Comparison of ENCODE assay signal across 10 cellular contexts in the genomic region with DNA sequence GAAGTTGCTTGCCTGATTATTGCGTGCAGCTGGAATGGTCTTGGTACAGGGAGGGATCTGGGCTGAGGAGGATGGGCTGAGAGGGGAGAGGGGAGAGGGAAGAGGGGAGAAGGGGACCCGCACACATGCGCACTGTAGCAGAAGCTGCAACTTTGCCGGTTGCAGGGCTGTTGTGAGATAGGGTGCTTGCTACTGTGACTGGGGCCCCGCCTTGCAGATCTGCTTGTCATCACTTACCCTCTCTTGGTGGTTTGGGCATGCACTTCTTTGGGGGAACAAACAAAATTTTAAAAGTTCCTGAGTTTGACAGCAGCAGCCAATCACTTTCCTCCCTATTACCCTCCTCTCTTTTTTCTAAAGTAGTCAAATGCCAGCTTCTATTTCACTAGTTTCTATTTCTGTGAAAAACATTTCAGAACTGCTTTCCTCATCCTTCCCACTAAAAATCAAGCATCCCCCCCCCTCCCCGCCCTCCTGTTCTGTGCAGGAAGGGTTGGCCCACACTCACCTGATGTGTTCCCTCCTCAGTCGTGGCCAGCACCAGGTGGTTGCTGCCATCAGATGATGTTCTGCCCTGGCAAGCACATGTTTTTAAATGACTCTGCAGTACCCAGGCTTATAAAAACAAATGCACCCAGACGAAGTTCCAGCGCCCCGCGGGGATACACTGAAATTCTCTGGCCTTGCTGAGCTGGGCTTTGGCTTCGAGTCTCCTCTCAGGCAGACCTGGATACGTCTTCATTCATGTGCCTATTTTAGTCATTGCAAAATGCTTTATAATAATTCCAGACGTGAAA.
DNase-seq lines count a peak whose midpoint lies in the region; TF ChIP-seq lines count a peak whose summit lies in the region.
"Had no signal": no experiment of that assay in that cellular context is flagged by ENCODE, and none has a peak within 500 bp of the region (broad histone marks: within the 10 kb centered on the region; RNA-seq: fewer than 3 reads in every experiment).

No MANE protein-coding gene starts in this region.

- no peaks in the 10 kb centered on the region for H3K27me3 ChIP-seq in fibroblast of lung (ENCODE audit: control insufficient read depth, insufficient read depth, low read length)
- no peaks in the 10 kb centered on the region for H3K27me3 ChIP-seq in thyroid gland

- peak overlapping the region; percentile 29 for H2AFZ ChIP-seq in fibroblast of lung (ENCODE audit: low read length)

- no peak overlapping the region for H3K4me3 ChIP-seq in fibroblast of lung (replicated peaks in 1 of 4; ENCODE audit: control extremely low read depth in 1 of 4, insufficient read depth in 1 of 4, low read depth in 3 of 4, low read length in 4 of 4)
- H3K4me3 ChIP-seq in thyroid gland (replicated peaks in 1 of 3): no peak overlapping the region

- no peaks in the 10 kb centered on the region for H3K36me3 ChIP-seq in fibroblast of lung (ENCODE audit: control insufficient read depth, insufficient read depth, low read length)
- H3K36me3 ChIP-seq in thyroid gland: no peaks in the 10 kb centered on the region

- DNase-seq in NCI-H510A (lab: John Stamatoyannopoulos, UW): peak; percentile 11
- DNase-seq in NCI-H510A treated with DMSO at 0.1 percent for 48 hours (lab: John Stamatoyannopoulos, UW): no peak
- DNase-seq in RWPE1 (ENCODE audit: low spot score): no peak
- DNase-seq in fibroblast of lung (ENCODE audit: low read depth in 2 of 2): no peak
- DNase-seq in thyroid gland: peak; percentile 92 to 93
- no peak for DNase-seq in UCSD-AML1 (lab: John Stamatoyannopoulos, UW; ENCODE audit: unreplicated experiment)
- no peak for DNase-seq in NCI-H2081 treated with DMSO at 0.1 percent for 48 hours (lab: John Stamatoyannopoulos, UW)
- DNase-seq in CD1c-positive myeloid dendritic cell (ENCODE audit: extremely low spot score): no peak
- DNase-seq: activated T-cell treated with anti-CD3 and anti-CD28 coated beads, Interleukin-2, amount 50 U/mL, for 1 hour; nephron progenitor cell had no signal

- H3K27ac ChIP-seq in RWPE1 (peak overlapping the region; percentile 49), fibroblast of lung (ENCODE audit: insufficient read depth, low read length) (no peak overlapping the region), thyroid gland (peak overlapping the region; percentile 56 to 83 (median 71))

- no peak for TF ChIP-seq CTCF in RWPE1 (conservative IDR thresholded peaks at IDR 0.05; ENCODE audit: low read depth)
- TF ChIP-seq CTCF in fibroblast of lung (conservative IDR thresholded peaks at IDR 0.05 in 1 of 2, IDR thresholded peaks at IDR 0.05 in 1 of 2; ENCODE audit: low read depth in 1 of 2, low read length in 2 of 2): no peak
- peak in 1 of 6 experiments; percentile 15 for TF ChIP-seq CTCF in thyroid gland (IDR thresholded peaks at IDR 0.05)

- CTCF ChIA-PET in RWPE1 (lab: Yijun Ruan, JAX): no interaction called here

- POLR2A ChIA-PET in RWPE1 (lab: Yijun Ruan, JAX; ENCODE audit: low non-redundant PET): interaction anchor here (0.5 kb wide), 1 partner anchor 77 kb away, joined by 5 read pairs; no protein-coding TSS in a partner anchor

- intact Hi-C loops in thyroid gland (cut with DNase I): loop anchor here (10.0 kb wide), 3 partner anchors 122 to 542 kb away; no protein-coding TSS in a partner anchor

- H3K9me3 ChIP-seq in fibroblast of lung (ENCODE audit: control insufficient read depth, insufficient read depth, low read depth, low read length) (no peaks in the 10 kb centered on the region), thyroid gland (no peaks in the 10 kb centered on the region)

- no peak overlapping the region for H3K4me2 ChIP-seq in fibroblast of lung (ENCODE audit: extremely low read depth, insufficient read depth, low read length)

- H3K4me1 ChIP-seq in fibroblast of lung (ENCODE audit: control insufficient read depth, extremely low read depth, insufficient read depth, low read length) (peaks cover 7% of the 10 kb centered on the region), thyroid gland (peaks cover 39 to 52% of the 10 kb centered on the region in 2 donors)

- peak in 1 of 2 donors; percentile 12 for TF ChIP-seq POLR2A in thyroid gland (IDR thresholded peaks at IDR 0.05)

- no peaks in the 10 kb centered on the region for H3K79me2 ChIP-seq in fibroblast of lung (ENCODE audit: control insufficient read depth, insufficient read depth, low read length)

- no peaks in the 10 kb centered on the region for H4K20me1 ChIP-seq in fibroblast of lung (ENCODE audit: control insufficient read depth, extremely low read depth, insufficient read depth, low read length)

- WGBS in thyroid gland, 2 donors: 53 to 58% methylated on average over 14 of the region's 14 CpGs

- H3K9ac ChIP-seq in fibroblast of lung (ENCODE audit: insufficient read depth, low read length): no peak overlapping the region

Comparison
In these comparisons a context has a peak if more than half of its experiments do, and no peak if none do; other contexts are left out.
1. DNase-seq: peak in NCI-H510A (single experiment) and thyroid gland (2 of 2); none in NCI-H510A treated with DMSO at 0.1 percent for 48 hours (single experiment), RWPE1 (single experiment), fibroblast of lung (0 of 2), UCSD-AML1 (single experiment), NCI-H2081 treated with DMSO at 0.1 percent for 48 hours (single experiment) and CD1c-positive myeloid dendritic cell (single experiment).